ENCODE assay signal across 25 cellular contexts in genomic region chr15:100560323-100560722, GRCh38. TPM values are rescaled to one million over a fixed set of nuclear protein-coding genes. Genes with fewer than 3 reads are reported as not detected.
A peak's percentile ranks its signal among the peaks of the same experiment; 100 is the strongest.
DNase-seq lines count a peak whose midpoint lies in the region; ATAC-seq and TF ChIP-seq lines count a peak whose summit lies in the region.
"Had no signal": no experiment of that assay in that cellular context is flagged by ENCODE, and none has a peak within 500 bp of the region (broad histone marks: within the 10 kb centered on the region; RNA-seq: fewer than 3 reads in every experiment).

No MANE protein-coding gene starts in this region.

- no peak for TF ChIP-seq CTCF in CD14-positive monocyte (IDR thresholded peaks at IDR 0.05)
- no peak for TF ChIP-seq CTCF in HL-60 (IDR thresholded peaks at IDR 0.05; ENCODE audit: insufficient read depth, low read length)

- no peaks in the 10 kb centered on the region for H3K27me3 Mint-ChIP-seq in CD14-positive monocyte (ENCODE audit: low read depth in 3 of 3)
- no peaks in the 10 kb centered on the region for H3K27me3 Mint-ChIP-seq in naive thymus-derived CD4-positive, alpha-beta T cell
- H3K27me3 Mint-ChIP-seq: B cell; CD4-positive, CD25-positive, alpha-beta regulatory T cell; IgD-negative memory B cell had no signal

- CTCF ChIA-PET in naive thymus-derived CD4-positive, alpha-beta T cell (lab: Charles Lee), result no interaction called here

- ATAC-seq in naive thymus-derived CD4-positive, alpha-beta T cell, result no peak
- ATAC-seq: HCT116, Right ventricle myocardium inferior had no signal

- intact Hi-C loops in CD14-positive monocyte (cut with micrococcal nuclease), result no loop called here
- intact Hi-C loops in naive thymus-derived CD4-positive, alpha-beta T cell (cut with micrococcal nuclease), result no loop called here

- H3K4me1 ChIP-seq in naive thymus-derived CD4-positive, alpha-beta T cell (ENCODE audit: control insufficient read depth in 2 of 2, insufficient read depth in 2 of 2, low read length in 2 of 2), result no peaks in the 10 kb centered on the region
- H3K4me1 ChIP-seq: Caco-2 had no signal

- POLR2A ChIA-PET in naive thymus-derived CD4-positive, alpha-beta T cell (lab: Charles Lee), result interaction anchor here (0.5 to 1.2 kb wide), 2 partner anchors 12 to 176 kb away, joined by 4 to 5 read pairs; no protein-coding TSS in a partner anchor

- H3K27ac Mint-ChIP-seq in CD14-positive monocyte, result peak overlapping the region; percentile 73 to 88 (median 82)
- peak overlapping the region in 7 of 9 donors; percentile 25 to 90 (median 78) for H3K27ac Mint-ChIP-seq in naive thymus-derived CD4-positive, alpha-beta T cell
- H3K27ac Mint-ChIP-seq: B cell, IgD-negative memory B cell had no signal

- H3K36me3 Mint-ChIP-seq in CD14-positive monocyte, result peaks cover 0 to 7% of the 10 kb centered on the region in 2 donors
- peaks cover 7 to 51% (median 36%) of the 10 kb centered on the region in 5 donors for H3K36me3 Mint-ChIP-seq in naive thymus-derived CD4-positive, alpha-beta T cell

- peaks cover 0 to 5% (median 0%) of the 10 kb centered on the region in 3 experiments for H3K36me3 ChIP-seq in naive thymus-derived CD4-positive, alpha-beta T cell (ENCODE audit: control insufficient read depth in 2 of 3, insufficient read depth in 3 of 3, low read length in 3 of 3)
- H3K36me3 ChIP-seq: MG63 had no signal

- no peaks in the 10 kb centered on the region for H3K9me3 ChIP-seq in naive thymus-derived CD4-positive, alpha-beta T cell (ENCODE audit: control insufficient read depth in 2 of 3, low read length in 3 of 3)
- H3K9me3 ChIP-seq: Caco-2, MG63 had no signal

- H3K27me3 ChIP-seq in HL-60 (ENCODE audit: insufficient read depth, poor library complexity, severe bottlenecking), result no peaks in the 10 kb centered on the region
- H3K27me3 ChIP-seq in naive thymus-derived CD4-positive, alpha-beta T cell (ENCODE audit: control insufficient read depth in 2 of 2, insufficient read depth in 2 of 2, low read length in 2 of 2), result no peaks in the 10 kb centered on the region
- H3K27me3 ChIP-seq: MG63 had no signal

- peak overlapping the region; percentile 53 for H3K27ac ChIP-seq in HL-60 (replicated peaks)
- no peak overlapping the region for H3K27ac ChIP-seq in naive thymus-derived CD4-positive, alpha-beta T cell (ENCODE audit: low read depth, low read length)

- no peak overlapping the region for H3K4me3 Mint-ChIP-seq in CD14-positive monocyte
- H3K4me3 Mint-ChIP-seq in naive thymus-derived CD4-positive, alpha-beta T cell, result no peak overlapping the region
- H3K4me3 Mint-ChIP-seq: B cell; CD4-positive, CD25-positive, alpha-beta regulatory T cell had no signal

- peaks cover 26% of the 10 kb centered on the region for H3K4me1 Mint-ChIP-seq in CD14-positive monocyte
- H3K4me1 Mint-ChIP-seq in naive thymus-derived CD4-positive, alpha-beta T cell, result peaks cover 8 to 41% (median 18%) of the 10 kb centered on the region in 7 donors
- H3K4me1 Mint-ChIP-seq: B cell had no signal

- H3K9me3 Mint-ChIP-seq in CD14-positive monocyte, result peaks cover 2 to 21% (median 15%) of the 10 kb centered on the region in 7 donors
- H3K9me3 Mint-ChIP-seq in naive thymus-derived CD4-positive, alpha-beta T cell, result peaks cover 0 to 9% (median 0%) of the 10 kb centered on the region in 11 donors
- H3K9me3 Mint-ChIP-seq: IgD-negative memory B cell had no signal

- DNase-seq in CD14-positive monocyte (ENCODE audit: low spot score) (no peak), HL-60 (ENCODE audit: low read depth in 1 of 2, low spot score in 1 of 2) (peak in 1 of 2 experiments; percentile 53), NOMO-1 treated with dmso at 0.1 percent for 144 hours (lab: John Stamatoyannopoulos, UW; ENCODE audit: unreplicated experiment) (peak; percentile 68), hepatic stellate cell (ENCODE audit: low spot score) (no peak), HT-29 (ENCODE audit: low spot score) (no peak), anterior cingulate cortex (lab: John Stamatoyannopoulos, UW) (no peak), GDM1 (lab: John Stamatoyannopoulos, UW) (no peak)
- no peak for DNase-seq in naive thymus-derived CD4-positive, alpha-beta T cell
- DNase-seq: Caco-2; CD4-positive, CD25-positive, alpha-beta regulatory T cell; DND-41; MG63; NCI-H1417 treated with DMSO at 0.1 percent for 48 hours; NCI-H187; NCI-H748 treated with DMSO at 0.1 percent for 48 hours; OCI-M1; T-helper 2 cell had no signal

- no peak overlapping the region for H3K4me3 ChIP-seq in HL-60 (replicated peaks; ENCODE audit: insufficient read depth, low read length)
- no peak overlapping the region for H3K4me3 ChIP-seq in naive thymus-derived CD4-positive, alpha-beta T cell (ENCODE audit: low read length)
- H3K4me3 ChIP-seq: MG63 had no signal

RNA-seq across cellular contexts. Expression of gene CERS3, which starts 31.6 kb away (rescaled TPM):
- not detected for polyA plus RNA-seq in CD14-positive monocyte
- total RNA-seq in naive thymus-derived CD4-positive, alpha-beta T cell, result 1 to 10 TPM; 1.8 to 5.5 (median 4.0) TPM
- polyA plus RNA-seq in naive thymus-derived CD4-positive, alpha-beta T cell, result under 1 TPM; 0.27 to 0.55 TPM
- not detected in 2 replicates for total RNA-seq in HT-29 (2014; rRNA removed; shearing (Covaris generic))
- total RNA-seq: Caco-2, G401, H1, LHCN-M2, NCI-H460, Right ventricle myocardium inferior had no signal
- polyA plus RNA-seq: IgD-negative memory B cell had no signal

RNA-seq across cellular contexts. Expression of gene LINS1, which starts 41.7 kb away (rescaled TPM):
- 1 to 10 TPM; 4.2 to 8.8 TPM for polyA plus RNA-seq in CD14-positive monocyte
- total RNA-seq in naive thymus-derived CD4-positive, alpha-beta T cell, result 100 to 1,000 TPM in 1 of 5 experiments, 10 to 100 TPM in 4; 50.7 to 116 (median 76.9) TPM
- 100 to 1,000 TPM in 1 of 2 donors, 10 to 100 TPM in 1; 98.1 to 104 TPM for polyA plus RNA-seq in naive thymus-derived CD4-positive, alpha-beta T cell
- total RNA-seq in HT-29 (2014; rRNA removed; shearing (Covaris generic)), result 6.9 and 7.3 TPM in 2 replicates

RNA-seq across cellular contexts. Expression of gene ASB7, which starts 42.1 kb away (rescaled TPM):
- polyA plus RNA-seq in CD14-positive monocyte, result 1 to 10 TPM; 5.3 to 7.6 TPM
- 10 to 100 TPM; 15.4 to 27.2 (median 18.9) TPM for total RNA-seq in naive thymus-derived CD4-positive, alpha-beta T cell
- 10 to 100 TPM; 11.8 to 17.6 TPM for polyA plus RNA-seq in naive thymus-derived CD4-positive, alpha-beta T cell
- total RNA-seq in HT-29 (2014; rRNA removed; shearing (Covaris generic)), result 19.1 and 19.9 TPM in 2 replicates
